ENCODE assay signal across 18 cellular contexts in genomic region chr1:223141021-223141420, GRCh38. TPM values are rescaled to one million over a fixed set of nuclear protein-coding genes. Genes with fewer than 3 reads are reported as not detected.
A peak's percentile ranks its signal among the peaks of the same experiment; 100 is the strongest.
DNase-seq lines count a peak whose midpoint lies in the region; ATAC-seq and TF ChIP-seq lines count a peak whose summit lies in the region.
"Had no signal": no experiment of that assay in that cellular context is flagged by ENCODE, and none has a peak within 500 bp of the region (broad histone marks: within the 10 kb centered on the region; RNA-seq: fewer than 3 reads in every experiment).

No MANE protein-coding gene starts in this region.

- ATAC-seq in mucosa of descending colon (peak; percentile 25), HG02973 (IDR thresholded peaks at IDR 0.05; ENCODE audit: unreplicated experiment) (no peak)
- ATAC-seq: Panc1 had no signal

- WGBS in esophagus muscularis mucosa = 51% methylated on average over 5 of the region's 5 CpGs

- peaks cover 21 to 61% (median 48%) of the 10 kb centered on the region in 4 donors for H3K4me1 ChIP-seq in esophagus muscularis mucosa
- peaks cover 19% of the 10 kb centered on the region for H3K4me1 ChIP-seq in mucosa of descending colon (ENCODE audit: low read depth)
- peaks cover 67% of the 10 kb centered on the region for H3K4me1 ChIP-seq in vagina
- peaks cover 3 to 20% (median 9%) of the 10 kb centered on the region in 4 donors for H3K4me1 ChIP-seq in Peyer's patch

- H3K36me3 ChIP-seq in esophagus muscularis mucosa (no peaks in the 10 kb centered on the region), mucosa of descending colon (ENCODE audit: low read depth) (no peaks in the 10 kb centered on the region), vagina (no peaks in the 10 kb centered on the region), Peyer's patch (no peaks in the 10 kb centered on the region)

- no peaks in the 10 kb centered on the region for H3K9me3 Mint-ChIP-seq in MCF 10A (ENCODE audit: unreplicated experiment)
- H3K9me3 Mint-ChIP-seq: activated naive CD8-positive, alpha-beta T cell treated with anti-CD3 and anti-CD28 coated beads for 36 hours had no signal

- H3K27me3 ChIP-seq in esophagus muscularis mucosa (no peaks in the 10 kb centered on the region), vagina (no peaks in the 10 kb centered on the region), Peyer's patch (no peaks in the 10 kb centered on the region)

- DNase-seq in T47D (ENCODE audit: low read depth in 1 of 2, low spot score in 1 of 2) (peak; percentile 53 to 69), MCF 10A (ENCODE audit: unreplicated experiment) (no peak), esophagus muscularis mucosa (ENCODE audit: extremely low spot score) (no peak), mucosa of descending colon (peak in 1 of 3 donors; percentile 39), vagina (ENCODE audit: extremely low spot score in 2 of 2) (no peak), Peyer's patch (no peak)
- DNase-seq in stimulated activated naive CD4-positive, alpha-beta T cell treated with Interleukin-2 at 50 U/mL for 16 hours (lab: John Stamatoyannopoulos, UW) = no peak
- DNase-seq: 8988T; activated CD4-positive, alpha-beta T cell treated with anti-CD3 and anti-CD28 coated beads, Interleukin-2, amount 50 U/mL, for 48 hours; activated naive CD8-positive, alpha-beta T cell treated with anti-CD3 and anti-CD28 coated beads for 36 hours; activated T-cell treated with anti-CD3 and anti-CD28 coated beads, Interleukin-2, amount 50 U/mL, for 48 hours; caudate nucleus; effector memory CD4-positive, alpha-beta T cell; glutamatergic neuron; NCI-H2107; NCI-H748 treated with DMSO at 0.1 percent for 48 hours had no signal

- TF ChIP-seq EP300 in esophagus muscularis mucosa (IDR thresholded peaks at IDR 0.05) = no peak

- H3K4me3 Mint-ChIP-seq in MCF 10A (ENCODE audit: unreplicated experiment) = no peak overlapping the region
- H3K4me3 Mint-ChIP-seq: activated naive CD8-positive, alpha-beta T cell treated with anti-CD3 and anti-CD28 coated beads for 36 hours had no signal

- H3K27me3 Mint-ChIP-seq in MCF 10A (ENCODE audit: insufficient read depth, unreplicated experiment) = no peaks in the 10 kb centered on the region

- TF ChIP-seq CTCF in MCF 10A (IDR thresholded peaks at IDR 0.05; ENCODE audit: unreplicated experiment) = no peak
- no peak for TF ChIP-seq CTCF in esophagus muscularis mucosa (IDR thresholded peaks at IDR 0.05)
- no peak for TF ChIP-seq CTCF in mucosa of descending colon (IDR thresholded peaks at IDR 0.05)
- TF ChIP-seq CTCF in vagina (IDR thresholded peaks at IDR 0.05) = no peak
- no peak for TF ChIP-seq CTCF in Peyer's patch (IDR thresholded peaks at IDR 0.05)

- H3K4me1 Mint-ChIP-seq in MCF 10A (ENCODE audit: insufficient read depth, unreplicated experiment) = peaks cover 18% of the 10 kb centered on the region

- H3K4me3 ChIP-seq in esophagus muscularis mucosa = no peak overlapping the region
- no peak overlapping the region for H3K4me3 ChIP-seq in mucosa of descending colon
- no peak overlapping the region for H3K4me3 ChIP-seq in vagina
- no peak overlapping the region for H3K4me3 ChIP-seq in Peyer's patch

- H3K36me3 Mint-ChIP-seq in MCF 10A (ENCODE audit: insufficient read depth, unreplicated experiment) = peaks cover 6% of the 10 kb centered on the region
- H3K36me3 Mint-ChIP-seq: activated naive CD8-positive, alpha-beta T cell treated with anti-CD3 and anti-CD28 coated beads for 36 hours had no signal

- intact Hi-C loops in MCF 10A (cut with micrococcal nuclease) (no loop called here), esophagus muscularis mucosa (cut with DNase I) (loop anchor here (5.0 kb wide), 1 partner anchor 541 kb away; no protein-coding TSS in a partner anchor), mucosa of descending colon (cut with DNase I, micrococcal nuclease) (no loop called here), vagina (cut with DNase I) (no loop called here)

- CTCF ChIA-PET in MCF 10A (lab: Yijun Ruan, JAX) = interaction anchor here (0.7 to 15.7 kb wide), 13 partner anchors 7 to 541 kb away, joined by 3 to 324 read pairs (median 4); no protein-coding TSS in a partner anchor

- H3K27ac ChIP-seq in esophagus muscularis mucosa (replicated peaks in 1 of 4) (peak overlapping the region; percentile 0 to 53 (median 25)), vagina (peak overlapping the region; percentile 86), Peyer's patch (no peak overlapping the region)

- H3K27ac Mint-ChIP-seq in MCF 10A (ENCODE audit: low read depth, unreplicated experiment) = no peak overlapping the region
- H3K27ac Mint-ChIP-seq: activated naive CD8-positive, alpha-beta T cell treated with anti-CD3 and anti-CD28 coated beads for 36 hours had no signal

- H3K9me3 ChIP-seq in esophagus muscularis mucosa (no peaks in the 10 kb centered on the region), mucosa of descending colon (no peaks in the 10 kb centered on the region), vagina (no peaks in the 10 kb centered on the region), Peyer's patch (no peaks in the 10 kb centered on the region)

- TF ChIP-seq POLR2A in esophagus muscularis mucosa (IDR thresholded peaks at IDR 0.05; ENCODE audit: low read depth) = no peak
- TF ChIP-seq POLR2A in vagina (IDR thresholded peaks at IDR 0.05) = no peak
- no peak for TF ChIP-seq POLR2A in Peyer's patch (IDR thresholded peaks at IDR 0.05)

- POLR2A ChIA-PET in MCF 10A (lab: Yijun Ruan, JAX) = interaction anchor here (0.6 kb wide), 1 partner anchor 30 kb away, joined by 3 read pairs; no protein-coding TSS in a partner anchor

- in situ Hi-C loops in T47D (cut with HindIII; ENCODE audit: low pct_unique_long_range_greater_than_20kb, low sequenced_read_pairs) = no loop called here

- no TSS peak for BruUV-seq in MCF 10A (replicated peaks; lab: Mats Ljungman, UMichigan)

RNA-seq across cellular contexts. Expression of gene TLR5, which starts 2.0 kb away (rescaled TPM):
- total RNA-seq in MCF 10A (2022) (0.81 and 1.5 TPM in 2 replicates), esophagus muscularis mucosa (1 to 10 TPM; 2.8 to 8.3 (median 6.1) TPM), mucosa of descending colon (1 to 10 TPM; 2.2 to 6.9 (median 3.9) TPM), vagina (15.2 TPM), Peyer's patch (1 to 10 TPM in 3 of 4 donors, under 1 TPM in 1; 0.85 to 6.6 (median 2.3) TPM)

Comparison
In these comparisons a context has a peak if more than half of its experiments do, and no peak if none do; other contexts are left out.
1. DNase-seq: peak in T47D (2 of 2); none in MCF 10A (single experiment), esophagus muscularis mucosa (single experiment), vagina (0 of 2), Peyer's patch (0 of 3) and stimulated activated naive CD4-positive, alpha-beta T cell treated with Interleukin-2 at 50 U/mL for 16 hours (single experiment).
2. H3K27ac ChIP-seq: peak in esophagus muscularis mucosa (4 of 4) and vagina (single experiment); none in Peyer's patch (0 of 4).